8 cellular contexts compared by ENCODE assay signal in the genomic region with DNA sequence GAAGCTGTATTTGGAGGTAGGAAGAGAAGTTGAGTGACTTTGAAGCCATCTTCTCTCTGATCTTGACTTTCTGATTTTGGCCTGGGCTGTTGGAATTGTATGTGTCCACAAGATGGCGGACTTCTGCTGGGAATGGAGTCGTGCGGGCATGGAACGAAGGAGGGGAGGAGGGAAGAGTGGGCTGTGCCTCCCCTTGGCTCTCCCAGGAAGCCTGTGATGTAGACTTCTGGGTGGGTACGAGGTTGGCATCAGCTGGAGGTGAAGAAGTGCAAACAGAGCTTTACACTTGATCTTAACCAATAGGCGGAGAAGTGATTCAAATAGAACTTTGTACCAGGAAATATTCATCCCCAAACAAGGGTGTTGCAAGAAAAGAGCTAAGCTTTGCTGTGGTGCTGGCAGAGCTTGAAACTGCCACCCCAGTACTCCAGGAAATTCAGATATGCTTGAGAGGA. TPM values are rescaled to one million over a fixed set of nuclear protein-coding genes. Genes with fewer than 3 reads are reported as not detected.
A peak's percentile ranks its signal among the peaks of the same experiment; 100 is the strongest.
DNase-seq lines count a peak whose midpoint lies in the region; ATAC-seq lines count a peak whose summit lies in the region.

No MANE protein-coding gene starts in this region.

- in situ Hi-C loops in T47D (cut with HindIII; ENCODE audit: low pct_unique_long_range_greater_than_20kb, low sequenced_read_pairs), result no loop called here

- no peaks in the 10 kb centered on the region for H3K9me3 ChIP-seq in SJCRH30 (replicated peaks)

- no peaks in the 10 kb centered on the region; the same call in 1 of the 2 replicates for H3K27me3 ChIP-seq in SJCRH30

- no peaks in the 10 kb centered on the region for H3K36me3 ChIP-seq in SJCRH30

- ATAC-seq in HG02885 (IDR thresholded peaks at IDR 0.05; ENCODE audit: poor library complexity, unreplicated experiment) (peak; percentile 41), HG03520 (IDR thresholded peaks at IDR 0.05; ENCODE audit: unreplicated experiment) (no peak)

- DNase-seq in D341Med (ENCODE audit: low spot score), result peak; percentile 65
- DNase-seq in SJCRH30, result peak; percentile 35 to 60
- peak; percentile 33 to 58 for DNase-seq in T47D (ENCODE audit: low read depth in 1 of 2, low spot score in 1 of 2)
- DNase-seq in islet precursor cell, result peak; percentile 83
- peak; percentile 12 to 14 for DNase-seq in stimulated activated CD4-positive, alpha-beta T cell treated with anti-CD3 and anti-CD28 coated beads, Interleukin-4, amount 100 ng/mL, for 4 hours
- no peak for DNase-seq in NCI-H128 (lab: John Stamatoyannopoulos, UW; ENCODE audit: unreplicated experiment)

- no peaks in the 10 kb centered on the region for H3K4me1 ChIP-seq in SJCRH30

- no peak overlapping the region for H3K4me3 ChIP-seq in SJCRH30

- H3K27ac ChIP-seq in SJCRH30, result no peak overlapping the region

RNA-seq across cellular contexts. Expression of a gene that starts 7.4 kb away (rescaled TPM):
- total RNA-seq in SJCRH30 (2014; rRNA removed; shearing (Covaris generic)), result 0.99 and 1.1 TPM in 2 replicates

RNA-seq across cellular contexts. Expression of a gene that starts 39.8 kb away (rescaled TPM):
- 4.4 and 5.9 TPM in 2 replicates for total RNA-seq in SJCRH30 (2014; rRNA removed; shearing (Covaris generic))

RNA-seq across cellular contexts. Expression of a gene that starts 39.9 kb away (rescaled TPM):
- 28.5 and 29.5 TPM in 2 replicates for total RNA-seq in SJCRH30 (2014; rRNA removed; shearing (Covaris generic))
